ENCODE assay signal across 13 cellular contexts in the genomic region with DNA sequence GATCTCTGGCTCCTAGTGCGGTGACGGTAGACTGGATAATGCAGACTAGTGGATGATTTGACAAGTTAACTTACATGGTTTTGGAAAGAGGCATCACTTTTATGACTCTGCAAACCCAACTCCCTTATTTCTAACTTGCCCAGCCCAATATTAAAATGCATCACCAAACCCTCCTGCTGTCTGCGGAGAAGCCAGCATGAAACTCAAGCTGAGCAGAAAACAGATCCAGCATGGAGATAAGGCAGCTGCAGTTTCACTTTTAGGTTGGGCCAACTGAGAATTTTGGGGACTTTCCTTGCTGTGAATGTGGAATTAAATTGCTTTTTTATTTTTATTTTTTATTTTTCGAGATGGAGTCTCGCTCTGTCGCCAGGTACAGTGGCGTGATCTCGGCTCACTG. TPM values are rescaled to one million over a fixed set of nuclear protein-coding genes. Genes with fewer than 3 reads are reported as not detected.
DNase-seq lines count a peak whose midpoint lies in the region; ATAC-seq and TF ChIP-seq lines count a peak whose summit lies in the region.
"Had no signal": no experiment of that assay in that cellular context is flagged by ENCODE, and none has a peak within 500 bp of the region (broad histone marks: within the 10 kb centered on the region; RNA-seq: fewer than 3 reads in every experiment).

No MANE protein-coding gene starts in this region.

- peak; percentile 45 to 67 for ATAC-seq in activated T-cell treated with anti-CD3 and anti-CD28 coated beads, Interleukin-2, amount 50 U/mL, for 4 hours
- no peak for ATAC-seq in HG03442 (IDR thresholded peaks at IDR 0.05; ENCODE audit: unreplicated experiment)

- no peak for DNase-seq in activated T-cell treated with anti-CD3 and anti-CD28 coated beads, Interleukin-2, amount 50 U/mL, for 4 hours
- DNase-seq in activated T-cell treated with anti-CD3 and anti-CD28 coated beads, Interleukin-2, amount 50 U/mL, for 1 hour: no peak
- no peak for DNase-seq in prostate gland (ENCODE audit: low spot score)
- DNase-seq in DMS53 treated with DMSO at 0.1 percent for 48 hours (lab: John Stamatoyannopoulos, UW; ENCODE audit: unreplicated experiment): no peak
- DNase-seq in AG08395 (ENCODE audit: low spot score): no peak
- DNase-seq: activated CD8-positive, alpha-beta memory T cell treated with anti-CD3 and anti-CD28 coated beads for 24 hours; mesenchymal stem cell; MV-4-11; upper lobe of left lung had no signal

- intact Hi-C loops in prostate gland (cut with DNase I): no loop called here

- no peak overlapping the region for H3K4me3 Mint-ChIP-seq in activated T-cell treated with anti-CD3 and anti-CD28 coated beads, Interleukin-2, amount 50 U/mL, for 4 hours

- no peaks in the 10 kb centered on the region for H4K20me1 ChIP-seq in KMS-11 (ENCODE audit: insufficient read depth)

- no peaks in the 10 kb centered on the region for H3K9me3 Mint-ChIP-seq in activated T-cell treated with anti-CD3 and anti-CD28 coated beads, Interleukin-2, amount 50 U/mL, for 4 hours

- 36% methylated on average over 8 of the region's 8 CpGs for WGBS in prostate gland

- no peaks in the 10 kb centered on the region for H3K79me2 ChIP-seq in KMS-11 (ENCODE audit: insufficient read depth, low read depth)

- H3K27me3 Mint-ChIP-seq in activated T-cell treated with anti-CD3 and anti-CD28 coated beads, Interleukin-2, amount 50 U/mL, for 4 hours (ENCODE audit: low read depth): peaks cover 2% of the 10 kb centered on the region

- TF ChIP-seq CTCF in KMS-11 (conservative IDR thresholded peaks at IDR 0.05; ENCODE audit: low read depth, low read length) (no peak), prostate gland (IDR thresholded peaks at IDR 0.05) (no peak)

- no peaks in the 10 kb centered on the region; the same call in 1 of the 2 replicates for H3K27me3 ChIP-seq in KMS-11 (ENCODE audit: insufficient read depth, low read depth)
- H3K27me3 ChIP-seq in prostate gland (replicated peaks; ENCODE audit: insufficient read depth): no peaks in the 10 kb centered on the region
- H3K27me3 ChIP-seq: upper lobe of left lung had no signal

- peak overlapping the region; percentile 91 for H3K4me2 ChIP-seq in KMS-11

- peak overlapping the region; percentile 57; the same call in 1 of the 2 replicates for H3K9ac ChIP-seq in KMS-11

- peak overlapping the region; percentile 50; the same call in 1 of the 2 replicates for H2AFZ ChIP-seq in KMS-11 (ENCODE audit: low read depth)

- H3K4me1 Mint-ChIP-seq in activated T-cell treated with anti-CD3 and anti-CD28 coated beads, Interleukin-2, amount 50 U/mL, for 4 hours (ENCODE audit: low read depth): peaks cover 19% of the 10 kb centered on the region

- H3K27ac ChIP-seq in KMS-11 (peak overlapping the region; percentile 91), angular gyrus (ENCODE audit: low read depth, low read length) (peak overlapping the region; percentile 62), prostate gland (peak overlapping the region; percentile 57 to 68)
- H3K27ac ChIP-seq: upper lobe of left lung had no signal

- no peak for TF ChIP-seq POLR2A in prostate gland (IDR thresholded peaks at IDR 0.05)

- no peaks in the 10 kb centered on the region for H3K36me3 Mint-ChIP-seq in activated T-cell treated with anti-CD3 and anti-CD28 coated beads, Interleukin-2, amount 50 U/mL, for 4 hours (ENCODE audit: insufficient read depth)

- H3K36me3 ChIP-seq in KMS-11 (ENCODE audit: insufficient read depth): no peaks in the 10 kb centered on the region
- no peaks in the 10 kb centered on the region for H3K36me3 ChIP-seq in prostate gland
- H3K36me3 ChIP-seq: upper lobe of left lung had no signal

- H3K4me3 ChIP-seq in KMS-11 (IDR thresholded peaks at IDR 0.05; ENCODE audit: insufficient read depth, low read depth, low read length): no peak overlapping the region
- H3K4me3 ChIP-seq in prostate gland: no peak overlapping the region
- H3K4me3 ChIP-seq: upper lobe of left lung had no signal

- H3K4me1 ChIP-seq in KMS-11 (ENCODE audit: low read depth, poor library complexity, severe bottlenecking) (peaks cover 88% of the 10 kb centered on the region), prostate gland (replicated peaks) (no peaks in the 10 kb centered on the region)

- no peaks in the 10 kb centered on the region for H3K9me3 ChIP-seq in prostate gland
- H3K9me3 ChIP-seq: upper lobe of left lung had no signal

RNA-seq across cellular contexts. Expression of gene CDH1, which starts 27.8 kb away (rescaled TPM):
- 1 to 10 TPM in 2 of 3 donors, under 1 TPM in 1; 0.71 to 1.8 (median 1.3) TPM for total RNA-seq in activated T-cell treated with anti-CD3 and anti-CD28 coated beads, Interleukin-2, amount 50 U/mL, for 4 hours
- 100 to 1,000 TPM in 1 of 2 donors, 10 to 100 TPM in 1; 75.7 to 300 TPM for total RNA-seq in prostate gland
- total RNA-seq: dermis microvascular lymphatic vessel endothelial cell had no signal

Comparison
In these comparisons a context has a peak if more than half of its experiments do, and no peak if none do; other contexts are left out.
1. RNA of gene CDH1, which starts 27.8 kb away (total RNA-seq): 75.7 to 300 TPM in prostate gland; 0.71 to 1.8 TPM in activated T-cell treated with anti-CD3 and anti-CD28 coated beads, Interleukin-2, amount 50 U/mL, for 4 hours; every median in the first group is over 10 times any median in the second.
2. Peak in every context shown above with its lines, with median percentiles within 50 percentile points of each other: H3K27ac ChIP-seq.